Comparison of ENCODE assay signal across 20 cellular contexts in genomic region chr18:76584414-76585310, GRCh38.
DNase-seq lines count a peak whose midpoint lies in the region; ATAC-seq, FAIRE-seq and TF ChIP-seq lines count a peak whose summit lies in the region.
"Had no signal": no experiment of that assay in that cellular context is flagged by ENCODE, and none has a peak within 500 bp of the region (broad histone marks: within the 10 kb centered on the region; RNA-seq: fewer than 3 reads in every experiment).

No MANE protein-coding gene starts in this region.

- H3K4me2 ChIP-seq in HepG2 (ENCODE audit: low read depth, low read length): no peak overlapping the region
- no peak overlapping the region for H3K4me2 ChIP-seq in IMR-90 (ENCODE audit: low read depth, low read length)
- H3K4me2 ChIP-seq in parathyroid adenoma (ENCODE audit: low read length): no peak overlapping the region

- no peak overlapping the region for H3K4ac ChIP-seq in IMR-90 (ENCODE audit: low read depth, low read length)

- CTCF ChIA-PET in HepG2 (lab: Yijun Ruan, JAX; ENCODE audit: low intra/inter-chr PET ratio, low total read pairs): no interaction called here
- CTCF ChIA-PET in IMR-90 (lab: Yijun Ruan, JAX): no interaction called here
- CTCF ChIA-PET in activated CD4-positive, alpha-beta memory T cell treated with anti-CD3 and anti-CD28 coated beads for 36 hours (lab: Charles Lee): interaction anchor here (0.6 kb wide), 1 partner anchor 321 kb away, joined by 4 read pairs; no protein-coding TSS in a partner anchor

- peaks cover 14% of the 10 kb centered on the region for H3K27me3 Mint-ChIP-seq in endodermal cell (ENCODE audit: insufficient read depth)
- peaks cover 11% of the 10 kb centered on the region for H3K27me3 Mint-ChIP-seq in activated CD4-positive, alpha-beta memory T cell treated with anti-CD3 and anti-CD28 coated beads for 36 hours
- H3K27me3 Mint-ChIP-seq: CD4-positive, CD25-positive, alpha-beta regulatory T cell had no signal

- no peak overlapping the region for H3K4me3 Mint-ChIP-seq in endodermal cell
- no peak overlapping the region for H3K4me3 Mint-ChIP-seq in activated CD4-positive, alpha-beta memory T cell treated with anti-CD3 and anti-CD28 coated beads for 36 hours
- H3K4me3 Mint-ChIP-seq: CD4-positive, CD25-positive, alpha-beta regulatory T cell; CD8-positive, alpha-beta T cell had no signal

- dilution Hi-C loops in IMR-90 (cut with HindIII; ENCODE audit: low sequenced_read_pairs, unreplicated experiment): no loop called here

- no peak overlapping the region for H2AK5ac ChIP-seq in IMR-90 (ENCODE audit: low read depth, low read length)

- H3K9me3 ChIP-seq in HepG2 (ENCODE audit: low read length): no peaks in the 10 kb centered on the region
- no peaks in the 10 kb centered on the region for H3K9me3 ChIP-seq in right lobe of liver
- H3K9me3 ChIP-seq in IMR-90 (ENCODE audit: control insufficient read depth, insufficient read depth, low read length): no peaks in the 10 kb centered on the region
- no peaks in the 10 kb centered on the region for H3K9me3 ChIP-seq in endodermal cell (ENCODE audit: control insufficient read depth, low read length)
- H3K9me3 ChIP-seq in parathyroid adenoma (ENCODE audit: control insufficient read depth, low read length): no peaks in the 10 kb centered on the region
- H3K9me3 ChIP-seq: Caco-2, HAP-1 had no signal

- no peak overlapping the region for H4K8ac ChIP-seq in IMR-90 (ENCODE audit: low read depth in 2 of 2, low read length in 2 of 2)

- no peak overlapping the region for H3K18ac ChIP-seq in IMR-90 (ENCODE audit: low read depth, low read length)

- no peak for FAIRE-seq in HepG2 (lab: Jason Lieb, UNC)
- FAIRE-seq: GM12878, H54 had no signal

- H2BK20ac ChIP-seq in IMR-90 (ENCODE audit: low read depth, low read length): no peak overlapping the region

- H2BK120ac ChIP-seq in IMR-90 (ENCODE audit: low read depth, low read length): no peak overlapping the region

- ATAC-seq in HepG2: no peak
- no peak for ATAC-seq in right lobe of liver
- ATAC-seq in IMR-90 (ENCODE audit: low read depth): no peak
- ATAC-seq in HG03469 (IDR thresholded peaks at IDR 0.05; ENCODE audit: unreplicated experiment): no peak
- ATAC-seq in GM21528 (IDR thresholded peaks at IDR 0.05; ENCODE audit: low FRiP score, unreplicated experiment): no peak
- ATAC-seq: CD8-positive, alpha-beta T cell had no signal

- TF ChIP-seq RAD21 in HepG2 (CRISPR knock-in tag; IDR thresholded peaks at IDR 0.05) (no peak), IMR-90 (IDR thresholded peaks at IDR 0.05; ENCODE audit: low read length) (no peak)

- peaks cover 7% of the 10 kb centered on the region for H3K9me1 ChIP-seq in IMR-90 (ENCODE audit: insufficient read depth, low read length)

- H3K27ac ChIP-seq in HepG2 (ENCODE audit: extremely low read length, insufficient read depth, low read length): no peak overlapping the region
- no peak overlapping the region for H3K27ac ChIP-seq in right lobe of liver
- no peak overlapping the region for H3K27ac ChIP-seq in IMR-90 (ENCODE audit: insufficient read depth, low read length)
- H3K27ac ChIP-seq in endodermal cell (ENCODE audit: low read depth, low read length): no peak overlapping the region
- H3K27ac ChIP-seq in parathyroid adenoma: no peak overlapping the region
- H3K27ac ChIP-seq: C4-2B had no signal

- no peaks in the 10 kb centered on the region for H3K36me3 Mint-ChIP-seq in endodermal cell (ENCODE audit: low read depth)
- no peaks in the 10 kb centered on the region for H3K36me3 Mint-ChIP-seq in activated CD4-positive, alpha-beta memory T cell treated with anti-CD3 and anti-CD28 coated beads for 36 hours
- H3K36me3 Mint-ChIP-seq: CD4-positive, CD25-positive, alpha-beta regulatory T cell; CD8-positive, alpha-beta T cell had no signal

- H3K79me1 ChIP-seq in IMR-90 (ENCODE audit: low read depth in 1 of 2, low read length in 2 of 2): no peaks in the 10 kb centered on the region

- no peak overlapping the region for H3K14ac ChIP-seq in IMR-90 (replicated peaks; ENCODE audit: low read depth, low read length)

- BruUV-seq in HepG2 (replicated peaks; lab: Mats Ljungman, UMichigan) (no TSS peak), IMR-90 (replicated peaks; lab: Mats Ljungman, UMichigan) (no TSS peak)

- H3K36me3 ChIP-seq in HepG2 (replicated peaks in 1 of 2; ENCODE audit: control insufficient read depth in 1 of 2, insufficient read depth in 2 of 2, low read length in 2 of 2): no peaks in the 10 kb centered on the region
- no peaks in the 10 kb centered on the region for H3K36me3 ChIP-seq in right lobe of liver
- H3K36me3 ChIP-seq in IMR-90 (ENCODE audit: control insufficient read depth, insufficient read depth, low read length): no peaks in the 10 kb centered on the region
- no peaks in the 10 kb centered on the region for H3K36me3 ChIP-seq in endodermal cell (ENCODE audit: control insufficient read depth, insufficient read depth, low read length)
- no peaks in the 10 kb centered on the region for H3K36me3 ChIP-seq in parathyroid adenoma (ENCODE audit: control insufficient read depth, insufficient read depth, low read length)
- H3K36me3 ChIP-seq: HAP-1 had no signal

- H2AFZ ChIP-seq in HepG2 (ENCODE audit: low read length): no peak overlapping the region
- H2AFZ ChIP-seq in IMR-90 (replicated peaks; ENCODE audit: low read length, poor library complexity): no peak overlapping the region
- peak overlapping the region; percentile 20 for H2AFZ ChIP-seq in parathyroid adenoma

- H2AK9ac ChIP-seq in IMR-90 (replicated peaks; ENCODE audit: low read depth, low read length, poor library complexity): no peak overlapping the region

- H3K9me3 Mint-ChIP-seq in endodermal cell: no peaks in the 10 kb centered on the region
- H3K9me3 Mint-ChIP-seq in activated CD4-positive, alpha-beta memory T cell treated with anti-CD3 and anti-CD28 coated beads for 36 hours: no peaks in the 10 kb centered on the region
- H3K9me3 Mint-ChIP-seq: CD4-positive, CD25-positive, alpha-beta regulatory T cell; CD8-positive, alpha-beta T cell had no signal

- H3K79me2 ChIP-seq in HepG2 (ENCODE audit: insufficient read depth, low read length) (no peaks in the 10 kb centered on the region), parathyroid adenoma (no peaks in the 10 kb centered on the region)

- TF ChIP-seq EP300 in HepG2 (IDR thresholded peaks at IDR 0.05; ENCODE audit: low read depth in 2 of 2, low read length in 2 of 2) (no peak), HepG2 (CRISPR knock-in tag; IDR thresholded peaks at IDR 0.05; ENCODE audit: borderline replicate concordance) (no peak)

- intact Hi-C loops in HepG2 (cut with micrococcal nuclease; ENCODE audit: unreplicated experiment): no loop called here
- intact Hi-C loops in right lobe of liver (cut with DNase I): no loop called here
- intact Hi-C loops in IMR-90 (cut with micrococcal nuclease): no loop called here
- intact Hi-C loops in activated CD4-positive, alpha-beta memory T cell treated with anti-CD3 and anti-CD28 coated beads for 36 hours (cut with micrococcal nuclease): no loop called here

- no peak overlapping the region for H2BK5ac ChIP-seq in IMR-90 (ENCODE audit: low read depth, low read length, poor library complexity, severe bottlenecking)

- peaks cover 1 to 16% of the 10 kb centered on the region in 2 experiments; a peak in 2 of 5 replicates for H3K27me3 ChIP-seq in HepG2 (ENCODE audit: control insufficient read depth in 1 of 2, insufficient read depth in 2 of 2, low read length in 2 of 2)
- H3K27me3 ChIP-seq in right lobe of liver: no peaks in the 10 kb centered on the region
- peaks cover 6% of the 10 kb centered on the region for H3K27me3 ChIP-seq in IMR-90 (ENCODE audit: control insufficient read depth, insufficient read depth, low read length)
- H3K27me3 ChIP-seq in endodermal cell (ENCODE audit: control insufficient read depth, insufficient read depth, low read length, poor library complexity, severe bottlenecking): no peaks in the 10 kb centered on the region
- H3K27me3 ChIP-seq in parathyroid adenoma (ENCODE audit: control insufficient read depth, insufficient read depth, low read length): no peaks in the 10 kb centered on the region

- no peak overlapping the region for H3K23ac ChIP-seq in IMR-90 (ENCODE audit: low read depth, low read length)

- H3K27ac Mint-ChIP-seq in endodermal cell: no peak overlapping the region
- H3K27ac Mint-ChIP-seq in activated CD4-positive, alpha-beta memory T cell treated with anti-CD3 and anti-CD28 coated beads for 36 hours: no peak overlapping the region
- H3K27ac Mint-ChIP-seq: CD4-positive, CD25-positive, alpha-beta regulatory T cell; CD8-positive, alpha-beta T cell had no signal

- no peaks in the 10 kb centered on the region for H3K4me1 ChIP-seq in HepG2 (ENCODE audit: insufficient read depth, low read length)
- no peaks in the 10 kb centered on the region for H3K4me1 ChIP-seq in right lobe of liver
- 0 out of 2 replicates have a peak, but pooled peaks cover 2% of the 10 kb centered on the region for H3K4me1 ChIP-seq in IMR-90 (ENCODE audit: control insufficient read depth, insufficient read depth, low read length)
- peaks cover 7% of the 10 kb centered on the region for H3K4me1 ChIP-seq in endodermal cell (ENCODE audit: control insufficient read depth, insufficient read depth, low read length)
- peaks cover 4% of the 10 kb centered on the region for H3K4me1 ChIP-seq in parathyroid adenoma
- H3K4me1 ChIP-seq: Caco-2 had no signal

- DNase-seq in HepG2 (ENCODE audit: low spot score): no peak
- no peak for DNase-seq in right lobe of liver
- DNase-seq in IMR-90: no peak
- peak; percentile 31 for DNase-seq in endodermal cell
- DNase-seq in activated CD4-positive, alpha-beta memory T cell treated with anti-CD3 and anti-CD28 coated beads for 36 hours: no peak
- DNase-seq: Caco-2; CD4-positive, CD25-positive, alpha-beta regulatory T cell; DMS 273 treated with DMSO at 0.1 percent for 48 hours; DMS79; EL; GDM1; GOT3 had no signal

- POLR2A ChIA-PET in HepG2 (lab: Yijun Ruan, JAX): no interaction called here
- POLR2A ChIA-PET in IMR-90 (lab: Charles Lee; ENCODE audit: unreplicated experiment): no interaction called here
- POLR2A ChIA-PET in activated CD4-positive, alpha-beta memory T cell treated with anti-CD3 and anti-CD28 coated beads for 36 hours (lab: Charles Lee): no interaction called here

- peaks cover 11% of the 10 kb centered on the region for H3K4me1 Mint-ChIP-seq in endodermal cell
- peaks cover 8% of the 10 kb centered on the region for H3K4me1 Mint-ChIP-seq in activated CD4-positive, alpha-beta memory T cell treated with anti-CD3 and anti-CD28 coated beads for 36 hours (ENCODE audit: low read depth)

- no peaks in the 10 kb centered on the region for H4K20me1 ChIP-seq in HepG2 (ENCODE audit: insufficient read depth, low read length)
- no peaks in the 10 kb centered on the region for H4K20me1 ChIP-seq in IMR-90 (ENCODE audit: insufficient read depth, low read length)

- TF ChIP-seq CTCF in HepG2 (CRISPR knock-in tag; IDR thresholded peaks at IDR 0.05) (no peak), right lobe of liver (IDR thresholded peaks at IDR 0.05) (no peak), IMR-90 (conservative IDR thresholded peaks at IDR 0.05; ENCODE audit: low read depth, low read length) (no peak), endodermal cell (conservative IDR thresholded peaks at IDR 0.05) (no peak), parathyroid adenoma (IDR thresholded peaks at IDR 0.05) (no peak)

- H4K91ac ChIP-seq in IMR-90 (ENCODE audit: insufficient read depth, low read depth, low read length): no peak overlapping the region

- no peak for TF ChIP-seq POLR2A in HepG2 (IDR thresholded peaks at IDR 0.05; ENCODE audit: insufficient read depth in 1 of 2, low read depth in 2 of 2, low read length in 2 of 2)
- TF ChIP-seq POLR2A in right lobe of liver (IDR thresholded peaks at IDR 0.05): no peak
- TF ChIP-seq POLR2A in IMR-90 (IDR thresholded peaks at IDR 0.05; ENCODE audit: low read depth, low read length): no peak

- H2BK15ac ChIP-seq in IMR-90 (ENCODE audit: low read depth, low read length): no peak overlapping the region

- no peak overlapping the region for H3K56ac ChIP-seq in IMR-90 (ENCODE audit: extremely low read depth, insufficient read depth, low read length)

- 44% methylated on average over 16 of the region's 18 CpGs for WGBS in HepG2 (ENCODE audit: low lambda C conversion rate)
- 76% methylated on average over 15 of the region's 18 CpGs for WGBS in right lobe of liver (ENCODE audit: insufficient coverage, low coverage, low lambda C conversion rate, missing lambda C conversion rate)
- WGBS in IMR-90 (ENCODE audit: extremely low coverage in 2 of 2, insufficient read length in 1 of 2), 2 experiments: 60% methylated on average over 4 of the region's 18 CpGs; no CpG with 5 or more reads in 1 of the 2 experiments
- WGBS in endodermal cell (ENCODE audit: insufficient coverage in 1 of 2, insufficient read length in 1 of 2), 2 experiments: 77 to 87% methylated on average over 9 to 18 of the region's 18 CpGs

- H3K9ac ChIP-seq in HepG2 (ENCODE audit: insufficient read depth, low read depth, low read length) (no peak overlapping the region), IMR-90 (ENCODE audit: low read depth, low read length) (no peak overlapping the region), endodermal cell (ENCODE audit: extremely low read depth, low read length, poor library complexity, severe bottlenecking) (no peak overlapping the region), parathyroid adenoma (no peak overlapping the region)

- in situ Hi-C loops in HepG2 (cut with HindIII; ENCODE audit: extremely low pct_ligation_motif_present, low pct_unique_long_range_greater_than_20kb): no loop called here
- in situ Hi-C loops in IMR-90 (cut with MboI; ENCODE audit: low sequenced_read_pairs): no loop called here

- H4K5ac ChIP-seq in IMR-90 (ENCODE audit: low read depth, low read length): no peak overlapping the region

- H3K4me3 ChIP-seq in HepG2 (replicated peaks in 1 of 3; ENCODE audit: insufficient read depth in 1 of 3, low read depth in 2 of 3, low read length in 3 of 3): no peak overlapping the region
- no peak overlapping the region for H3K4me3 ChIP-seq in right lobe of liver
- no peak overlapping the region for H3K4me3 ChIP-seq in IMR-90 (ENCODE audit: insufficient read depth, low read depth, low read length)
- no peak overlapping the region for H3K4me3 ChIP-seq in endodermal cell (ENCODE audit: low read length)
- H3K4me3 ChIP-seq in parathyroid adenoma (ENCODE audit: low read depth, low read length): no peak overlapping the region
- H3K4me3 ChIP-seq: GM12878, HAP-1 had no signal
